1 cellular context compared by ENCODE assay signal in the genomic region with DNA sequence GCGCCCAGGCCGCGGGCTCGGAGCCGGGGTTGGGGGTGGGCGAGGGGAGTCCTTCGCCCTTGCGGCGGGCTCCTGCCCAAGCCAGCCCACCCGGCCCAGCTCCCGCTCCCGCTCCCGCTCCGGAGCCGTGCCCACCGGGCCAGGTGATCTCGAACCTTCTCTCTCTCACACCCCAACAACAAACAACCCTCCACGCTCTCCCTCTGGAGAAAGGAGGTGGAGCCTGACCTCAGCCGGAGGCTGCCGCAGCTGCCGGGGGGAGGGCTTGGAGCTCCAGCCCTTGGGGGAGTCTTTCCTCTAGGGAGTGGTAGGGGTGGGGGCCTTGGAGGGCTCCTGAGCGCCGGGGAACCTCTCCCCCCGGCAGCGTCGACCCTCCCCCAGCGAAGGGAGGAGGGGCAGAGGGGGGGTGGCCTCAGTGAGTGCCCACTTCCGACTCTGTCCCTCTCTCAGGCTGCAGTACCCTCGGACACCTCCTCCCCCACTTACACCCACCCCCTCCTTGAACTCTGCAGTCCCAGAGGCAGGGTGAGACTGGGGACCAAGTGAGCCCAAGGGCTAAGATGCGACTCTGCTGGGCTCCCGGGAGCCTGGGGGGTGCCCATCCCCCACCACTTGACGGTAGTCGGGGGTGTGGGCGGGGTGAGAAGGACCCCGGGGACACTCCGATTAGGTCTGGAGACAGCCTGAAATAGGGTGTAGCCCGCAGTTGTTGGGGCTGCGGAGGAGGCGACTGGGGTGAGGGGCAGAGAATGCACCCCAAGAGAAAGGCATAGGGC.
TF ChIP-seq lines count a peak whose summit lies in the region.

No MANE protein-coding gene starts in this region.

TF ChIP-seq in GM12878, 131 proteins besides CTCF, POLR2A, EP300 and RAD21:
- no peak for TF ChIP-seq SUZ12 (IDR thresholded peaks at IDR 0.05; ENCODE audit: unreplicated experiment)
- TF ChIP-seq MXI1 (IDR thresholded peaks at IDR 0.05; ENCODE audit: low read depth, low read length) = no peak
- TF ChIP-seq, protein P1, sequence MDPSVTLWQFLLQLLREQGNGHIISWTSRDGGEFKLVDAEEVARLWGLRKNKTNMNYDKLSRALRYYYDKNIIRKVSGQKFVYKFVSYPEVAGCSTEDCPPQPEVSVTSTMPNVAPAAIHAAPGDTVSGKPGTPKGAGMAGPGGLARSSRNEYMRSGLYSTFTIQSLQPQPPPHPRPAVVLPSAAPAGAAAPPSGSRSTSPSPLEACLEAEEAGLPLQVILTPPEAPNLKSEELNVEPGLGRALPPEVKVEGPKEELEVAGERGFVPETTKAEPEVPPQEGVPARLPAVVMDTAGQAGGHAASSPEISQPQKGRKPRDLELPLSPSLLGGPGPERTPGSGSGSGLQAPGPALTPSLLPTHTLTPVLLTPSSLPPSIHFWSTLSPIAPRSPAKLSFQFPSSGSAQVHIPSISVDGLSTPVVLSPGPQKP (IDR thresholded peaks at IDR 0.05; ENCODE audit: low read depth, low read length) = no peak; the same call in 1 of the 2 replicates
- no peak for TF ChIP-seq NR2C2 (IDR thresholded peaks at IDR 0.05; ENCODE audit: borderline replicate concordance, control insufficient read depth, insufficient read length, low read depth)
